ENCODE assay signal across 1 cellular context in the genomic region with DNA sequence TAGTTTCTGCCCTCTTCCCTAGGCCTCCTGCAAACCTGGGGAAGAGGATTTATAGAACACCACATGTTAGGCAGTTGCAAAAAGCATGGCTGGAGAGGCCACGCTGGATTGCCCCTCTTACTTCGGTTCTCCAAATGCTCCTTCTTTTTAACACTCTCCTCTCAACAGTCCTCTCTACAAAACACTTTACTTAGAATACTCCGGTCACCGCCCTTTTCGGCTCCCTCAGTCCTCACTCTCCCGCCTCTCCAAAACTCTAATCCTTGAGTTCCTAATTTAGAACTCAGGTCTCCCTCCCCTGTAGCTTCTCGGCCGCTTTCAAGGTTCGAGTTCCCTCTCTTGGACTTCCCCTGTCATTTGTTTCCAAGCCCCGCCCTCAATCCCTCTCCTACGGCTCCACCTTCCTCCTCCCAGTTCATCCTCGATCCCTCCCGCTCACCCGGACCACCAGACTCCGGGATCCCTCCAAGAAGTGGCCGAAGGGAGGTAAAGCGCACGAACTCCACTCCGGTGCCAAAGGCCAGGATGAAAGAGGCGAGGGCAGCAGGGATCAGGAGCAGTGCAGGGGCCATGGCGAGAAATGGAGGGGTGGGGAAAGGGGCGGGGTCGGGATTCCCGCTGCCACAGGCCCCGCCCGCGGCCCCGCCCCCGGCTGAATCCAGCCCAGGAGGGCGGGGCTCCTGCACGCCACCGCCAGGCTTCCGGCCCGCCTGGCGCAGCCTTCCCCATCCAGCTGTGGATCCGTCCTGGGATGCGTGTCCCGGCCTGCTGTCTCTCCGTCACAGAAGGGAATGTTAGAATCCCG.
A peak's percentile ranks its signal among the peaks of the same experiment; 100 is the strongest.
TF ChIP-seq lines count a peak whose summit lies in the region.

A gene with protein sequence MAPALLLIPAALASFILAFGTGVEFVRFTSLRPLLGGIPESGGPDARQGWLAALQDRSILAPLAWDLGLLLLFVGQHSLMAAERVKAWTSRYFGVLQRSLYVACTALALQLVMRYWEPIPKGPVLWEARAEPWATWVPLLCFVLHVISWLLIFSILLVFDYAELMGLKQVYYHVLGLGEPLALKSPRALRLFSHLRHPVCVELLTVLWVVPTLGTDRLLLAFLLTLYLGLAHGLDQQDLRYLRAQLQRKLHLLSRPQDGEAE (minus strand): TSS at position 582 of the 805 bp plus-strand sequence. CDS start 10 bp downstream, at position 572.

TF ChIP-seq in H1, 55 proteins besides CTCF, POLR2A, EP300 and RAD21 (continues in another document):
- TF ChIP-seq KDM4A (IDR thresholded peaks at IDR 0.05; ENCODE audit: low read depth, low read length, severe bottlenecking), result peak; percentile 66
- TF ChIP-seq CBX8 (IDR thresholded peaks at IDR 0.05; ENCODE audit: borderline replicate concordance, low read depth, low read length), result no peak
- TF ChIP-seq JUND (IDR thresholded peaks at IDR 0.05; ENCODE audit: low read length), result no peak
- TF ChIP-seq GABPA (IDR thresholded peaks at IDR 0.05; ENCODE audit: borderline replicate concordance, insufficient read depth, low read length), result no peak
- no peak for TF ChIP-seq SIX5 (IDR thresholded peaks at IDR 0.05; ENCODE audit: low read depth, low read length)
- TF ChIP-seq JUN (IDR thresholded peaks at IDR 0.05; ENCODE audit: low read depth, low read length), result no peak
- TF ChIP-seq NRF1 (IDR thresholded peaks at IDR 0.05; ENCODE audit: low read depth, low read length), result no peak
- no peak for TF ChIP-seq RFX5 (IDR thresholded peaks at IDR 0.05; ENCODE audit: borderline replicate concordance, low read depth, low read length)
- no peak for TF ChIP-seq SRF (IDR thresholded peaks at IDR 0.05; ENCODE audit: low read depth, low read length)
- TF ChIP-seq TAF1 (IDR thresholded peaks at IDR 0.05; ENCODE audit: low read depth, low read length), result peak; percentile 49; the same call in 1 of the 2 replicates
- TF ChIP-seq, protein P1, sequence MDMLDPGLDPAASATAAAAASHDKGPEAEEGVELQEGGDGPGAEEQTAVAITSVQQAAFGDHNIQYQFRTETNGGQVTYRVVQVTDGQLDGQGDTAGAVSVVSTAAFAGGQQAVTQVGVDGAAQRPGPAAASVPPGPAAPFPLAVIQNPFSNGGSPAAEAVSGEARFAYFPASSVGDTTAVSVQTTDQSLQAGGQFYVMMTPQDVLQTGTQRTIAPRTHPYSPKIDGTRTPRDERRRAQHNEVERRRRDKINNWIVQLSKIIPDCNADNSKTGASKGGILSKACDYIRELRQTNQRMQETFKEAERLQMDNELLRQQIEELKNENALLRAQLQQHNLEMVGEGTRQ (IDR thresholded peaks at IDR 0.05; ENCODE audit: low read length), result no peak
- no peak for TF ChIP-seq CREB1 (IDR thresholded peaks at IDR 0.05)
- TF ChIP-seq RNF2 (IDR thresholded peaks at IDR 0.05; ENCODE audit: borderline replicate concordance, low read depth, low read length, missing control alignments, poor library complexity, severe bottlenecking), result no peak
- TF ChIP-seq RBBP5 (IDR thresholded peaks at IDR 0.05; ENCODE audit: borderline replicate concordance, low read depth, low read length), result no peak
- TF ChIP-seq TCF12 (IDR thresholded peaks at IDR 0.05; ENCODE audit: low read depth, low read length), result no peak
- no peak for TF ChIP-seq FOSL1 (IDR thresholded peaks at IDR 0.05; ENCODE audit: insufficient read depth, low read depth, low read length)
- peak; percentile 50; the same call in 1 of the 2 replicates for TF ChIP-seq TBP (IDR thresholded peaks at IDR 0.05; ENCODE audit: low read depth, low read length)
- peak in 1 of 2 experiments; percentile 82; a peak in 2 of 4 replicates for TF ChIP-seq HDAC2 (IDR thresholded peaks at IDR 0.05; ENCODE audit: borderline replicate concordance in 1 of 2, low read depth in 2 of 2, low read length in 2 of 2)
- TF ChIP-seq CEBPB (IDR thresholded peaks at IDR 0.05; ENCODE audit: low read depth, low read length), result no peak
- TF ChIP-seq KDM5A (IDR thresholded peaks at IDR 0.05; ENCODE audit: low read length), result no peak
- no peak for TF ChIP-seq EGR1 (IDR thresholded peaks at IDR 0.05; ENCODE audit: borderline replicate concordance, low read depth, low read length)
- no peak for TF ChIP-seq SIRT6 (IDR thresholded peaks at IDR 0.05; ENCODE audit: low read length)
- TF ChIP-seq CHD1 (IDR thresholded peaks at IDR 0.05; ENCODE audit: low read depth, low read length), result no peak
- peak; percentile 72; the same call in 1 of the 2 replicates for TF ChIP-seq SP4 (IDR thresholded peaks at IDR 0.05; ENCODE audit: low read length)
- TF ChIP-seq TEAD4 (IDR thresholded peaks at IDR 0.05; ENCODE audit: low read depth, low read length), result no peak
- no peak for TF ChIP-seq KDM1A (IDR thresholded peaks at IDR 0.05; ENCODE audit: borderline replicate concordance, low read length)
- TF ChIP-seq, protein P2, sequence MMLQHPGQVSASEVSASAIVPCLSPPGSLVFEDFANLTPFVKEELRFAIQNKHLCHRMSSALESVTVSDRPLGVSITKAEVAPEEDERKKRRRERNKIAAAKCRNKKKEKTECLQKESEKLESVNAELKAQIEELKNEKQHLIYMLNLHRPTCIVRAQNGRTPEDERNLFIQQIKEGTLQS (IDR thresholded peaks at IDR 0.05; ENCODE audit: insufficient read depth, low read depth, low read length), result no peak
- TF ChIP-seq, protein P3, sequence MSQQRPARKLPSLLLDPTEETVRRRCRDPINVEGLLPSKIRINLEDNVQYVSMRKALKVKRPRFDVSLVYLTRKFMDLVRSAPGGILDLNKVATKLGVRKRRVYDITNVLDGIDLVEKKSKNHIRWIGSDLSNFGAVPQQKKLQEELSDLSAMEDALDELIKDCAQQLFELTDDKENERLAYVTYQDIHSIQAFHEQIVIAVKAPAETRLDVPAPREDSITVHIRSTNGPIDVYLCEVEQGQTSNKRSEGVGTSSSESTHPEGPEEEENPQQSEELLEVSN (IDR thresholded peaks at IDR 0.05), result peak; percentile 20; the same call in 1 of the 2 replicates
- TF ChIP-seq, protein P4, sequence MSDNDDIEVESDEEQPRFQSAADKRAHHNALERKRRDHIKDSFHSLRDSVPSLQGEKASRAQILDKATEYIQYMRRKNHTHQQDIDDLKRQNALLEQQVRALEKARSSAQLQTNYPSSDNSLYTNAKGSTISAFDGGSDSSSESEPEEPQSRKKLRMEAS (IDR thresholded peaks at IDR 0.05), result no peak
- no peak for TF ChIP-seq POU5F1 (IDR thresholded peaks at IDR 0.05; ENCODE audit: low read depth, low read length)
- TF ChIP-seq EZH2 (IDR thresholded peaks at IDR 0.05; ENCODE audit: low read depth, low read length, severe bottlenecking), result no peak
- TF ChIP-seq BRCA1 (IDR thresholded peaks at IDR 0.05; ENCODE audit: low read depth, low read length), result no peak
- peak in 1 of 2 experiments; percentile 94; a peak in 2 of 4 replicates for TF ChIP-seq SIN3A (conservative IDR thresholded peaks at IDR 0.05 in 1 of 2, IDR thresholded peaks at IDR 0.05 in 1 of 2; ENCODE audit: low read depth in 1 of 2, low read length in 2 of 2)
- TF ChIP-seq SUZ12 (IDR thresholded peaks at IDR 0.05; ENCODE audit: low read length), result no peak
- TF ChIP-seq CHD2 (IDR thresholded peaks at IDR 0.05; ENCODE audit: low read length), result no peak
- no peak for TF ChIP-seq HDAC6 (IDR thresholded peaks at IDR 0.05; ENCODE audit: low read depth, low read length)
- TF ChIP-seq MAFK (IDR thresholded peaks at IDR 0.05; ENCODE audit: low read depth, low read length), result no peak
- TF ChIP-seq CTBP2 (IDR thresholded peaks at IDR 0.05; ENCODE audit: borderline replicate concordance, insufficient read depth, insufficient read length, low read length), result peak; percentile 36
- TF ChIP-seq, protein P5, sequence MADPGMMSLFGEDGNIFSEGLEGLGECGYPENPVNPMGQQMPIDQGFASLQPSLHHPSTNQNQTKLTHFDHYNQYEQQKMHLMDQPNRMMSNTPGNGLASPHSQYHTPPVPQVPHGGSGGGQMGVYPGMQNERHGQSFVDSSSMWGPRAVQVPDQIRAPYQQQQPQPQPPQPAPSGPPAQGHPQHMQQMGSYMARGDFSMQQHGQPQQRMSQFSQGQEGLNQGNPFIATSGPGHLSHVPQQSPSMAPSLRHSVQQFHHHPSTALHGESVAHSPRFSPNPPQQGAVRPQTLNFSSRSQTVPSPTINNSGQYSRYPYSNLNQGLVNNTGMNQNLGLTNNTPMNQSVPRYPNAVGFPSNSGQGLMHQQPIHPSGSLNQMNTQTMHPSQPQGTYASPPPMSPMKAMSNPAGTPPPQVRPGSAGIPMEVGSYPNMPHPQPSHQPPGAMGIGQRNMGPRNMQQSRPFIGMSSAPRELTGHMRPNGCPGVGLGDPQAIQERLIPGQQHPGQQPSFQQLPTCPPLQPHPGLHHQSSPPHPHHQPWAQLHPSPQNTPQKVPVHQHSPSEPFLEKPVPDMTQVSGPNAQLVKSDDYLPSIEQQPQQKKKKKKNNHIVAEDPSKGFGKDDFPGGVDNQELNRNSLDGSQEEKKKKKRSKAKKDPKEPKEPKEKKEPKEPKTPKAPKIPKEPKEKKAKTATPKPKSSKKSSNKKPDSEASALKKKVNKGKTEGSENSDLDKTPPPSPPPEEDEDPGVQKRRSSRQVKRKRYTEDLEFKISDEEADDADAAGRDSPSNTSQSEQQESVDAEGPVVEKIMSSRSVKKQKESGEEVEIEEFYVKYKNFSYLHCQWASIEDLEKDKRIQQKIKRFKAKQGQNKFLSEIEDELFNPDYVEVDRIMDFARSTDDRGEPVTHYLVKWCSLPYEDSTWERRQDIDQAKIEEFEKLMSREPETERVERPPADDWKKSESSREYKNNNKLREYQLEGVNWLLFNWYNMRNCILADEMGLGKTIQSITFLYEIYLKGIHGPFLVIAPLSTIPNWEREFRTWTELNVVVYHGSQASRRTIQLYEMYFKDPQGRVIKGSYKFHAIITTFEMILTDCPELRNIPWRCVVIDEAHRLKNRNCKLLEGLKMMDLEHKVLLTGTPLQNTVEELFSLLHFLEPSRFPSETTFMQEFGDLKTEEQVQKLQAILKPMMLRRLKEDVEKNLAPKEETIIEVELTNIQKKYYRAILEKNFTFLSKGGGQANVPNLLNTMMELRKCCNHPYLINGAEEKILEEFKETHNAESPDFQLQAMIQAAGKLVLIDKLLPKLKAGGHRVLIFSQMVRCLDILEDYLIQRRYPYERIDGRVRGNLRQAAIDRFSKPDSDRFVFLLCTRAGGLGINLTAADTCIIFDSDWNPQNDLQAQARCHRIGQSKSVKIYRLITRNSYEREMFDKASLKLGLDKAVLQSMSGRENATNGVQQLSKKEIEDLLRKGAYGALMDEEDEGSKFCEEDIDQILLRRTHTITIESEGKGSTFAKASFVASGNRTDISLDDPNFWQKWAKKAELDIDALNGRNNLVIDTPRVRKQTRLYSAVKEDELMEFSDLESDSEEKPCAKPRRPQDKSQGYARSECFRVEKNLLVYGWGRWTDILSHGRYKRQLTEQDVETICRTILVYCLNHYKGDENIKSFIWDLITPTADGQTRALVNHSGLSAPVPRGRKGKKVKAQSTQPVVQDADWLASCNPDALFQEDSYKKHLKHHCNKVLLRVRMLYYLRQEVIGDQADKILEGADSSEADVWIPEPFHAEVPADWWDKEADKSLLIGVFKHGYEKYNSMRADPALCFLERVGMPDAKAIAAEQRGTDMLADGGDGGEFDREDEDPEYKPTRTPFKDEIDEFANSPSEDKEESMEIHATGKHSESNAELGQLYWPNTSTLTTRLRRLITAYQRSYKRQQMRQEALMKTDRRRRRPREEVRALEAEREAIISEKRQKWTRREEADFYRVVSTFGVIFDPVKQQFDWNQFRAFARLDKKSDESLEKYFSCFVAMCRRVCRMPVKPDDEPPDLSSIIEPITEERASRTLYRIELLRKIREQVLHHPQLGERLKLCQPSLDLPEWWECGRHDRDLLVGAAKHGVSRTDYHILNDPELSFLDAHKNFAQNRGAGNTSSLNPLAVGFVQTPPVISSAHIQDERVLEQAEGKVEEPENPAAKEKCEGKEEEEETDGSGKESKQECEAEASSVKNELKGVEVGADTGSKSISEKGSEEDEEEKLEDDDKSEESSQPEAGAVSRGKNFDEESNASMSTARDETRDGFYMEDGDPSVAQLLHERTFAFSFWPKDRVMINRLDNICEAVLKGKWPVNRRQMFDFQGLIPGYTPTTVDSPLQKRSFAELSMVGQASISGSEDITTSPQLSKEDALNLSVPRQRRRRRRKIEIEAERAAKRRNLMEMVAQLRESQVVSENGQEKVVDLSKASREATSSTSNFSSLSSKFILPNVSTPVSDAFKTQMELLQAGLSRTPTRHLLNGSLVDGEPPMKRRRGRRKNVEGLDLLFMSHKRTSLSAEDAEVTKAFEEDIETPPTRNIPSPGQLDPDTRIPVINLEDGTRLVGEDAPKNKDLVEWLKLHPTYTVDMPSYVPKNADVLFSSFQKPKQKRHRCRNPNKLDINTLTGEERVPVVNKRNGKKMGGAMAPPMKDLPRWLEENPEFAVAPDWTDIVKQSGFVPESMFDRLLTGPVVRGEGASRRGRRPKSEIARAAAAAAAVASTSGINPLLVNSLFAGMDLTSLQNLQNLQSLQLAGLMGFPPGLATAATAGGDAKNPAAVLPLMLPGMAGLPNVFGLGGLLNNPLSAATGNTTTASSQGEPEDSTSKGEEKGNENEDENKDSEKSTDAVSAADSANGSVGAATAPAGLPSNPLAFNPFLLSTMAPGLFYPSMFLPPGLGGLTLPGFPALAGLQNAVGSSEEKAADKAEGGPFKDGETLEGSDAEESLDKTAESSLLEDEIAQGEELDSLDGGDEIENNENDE (IDR thresholded peaks at IDR 0.05; ENCODE audit: insufficient replicate concordance, low read length), result no peak
- TF ChIP-seq NANOG (IDR thresholded peaks at IDR 0.05; ENCODE audit: insufficient read depth, low read depth, low read length, poor library complexity, severe bottlenecking), result no peak
- no peak for TF ChIP-seq GTF2F1 (IDR thresholded peaks at IDR 0.05; ENCODE audit: borderline replicate concordance, low read depth, low read length)
- TF ChIP-seq BCL11A (IDR thresholded peaks at IDR 0.05; ENCODE audit: low read depth in 2 of 2, low read length in 2 of 2), result no peak
- TF ChIP-seq PHF8 (conservative IDR thresholded peaks at IDR 0.05; ENCODE audit: low read depth, low read length), result 0 out of 2 replicates have a peak, but pooled peaks have one; percentile 41
- TF ChIP-seq ZNF274 (IDR thresholded peaks at IDR 0.05; ENCODE audit: borderline replicate concordance, extremely low read depth, low read length), result no peak
- peak; percentile 61; the same call in 1 of the 2 replicates for TF ChIP-seq SP1 (IDR thresholded peaks at IDR 0.05; ENCODE audit: low read depth, low read length)
- no peak for TF ChIP-seq RXRA (IDR thresholded peaks at IDR 0.05; ENCODE audit: insufficient read depth, low read depth, low read length)
- TF ChIP-seq, protein P6, sequence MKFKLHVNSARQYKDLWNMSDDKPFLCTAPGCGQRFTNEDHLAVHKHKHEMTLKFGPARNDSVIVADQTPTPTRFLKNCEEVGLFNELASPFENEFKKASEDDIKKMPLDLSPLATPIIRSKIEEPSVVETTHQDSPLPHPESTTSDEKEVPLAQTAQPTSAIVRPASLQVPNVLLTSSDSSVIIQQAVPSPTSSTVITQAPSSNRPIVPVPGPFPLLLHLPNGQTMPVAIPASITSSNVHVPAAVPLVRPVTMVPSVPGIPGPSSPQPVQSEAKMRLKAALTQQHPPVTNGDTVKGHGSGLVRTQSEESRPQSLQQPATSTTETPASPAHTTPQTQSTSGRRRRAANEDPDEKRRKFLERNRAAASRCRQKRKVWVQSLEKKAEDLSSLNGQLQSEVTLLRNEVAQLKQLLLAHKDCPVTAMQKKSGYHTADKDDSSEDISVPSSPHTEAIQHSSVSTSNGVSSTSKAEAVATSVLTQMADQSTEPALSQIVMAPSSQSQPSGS (IDR thresholded peaks at IDR 0.05; ENCODE audit: low read length), result no peak
- 0 out of 2 replicates have a peak, but pooled peaks have one; percentile 31 for TF ChIP-seq BACH1 (IDR thresholded peaks at IDR 0.05; ENCODE audit: low read length)
- no peak for TF ChIP-seq SP2 (IDR thresholded peaks at IDR 0.05; ENCODE audit: low read length)
- peak; percentile 31; the same call in 1 of the 2 replicates for TF ChIP-seq POLR2AphosphoS5 (IDR thresholded peaks at IDR 0.05; ENCODE audit: low read depth, low read length)
- peak; percentile 56; the same call in 1 of the 2 replicates for TF ChIP-seq YY1 (IDR thresholded peaks at IDR 0.05; ENCODE audit: low read depth, low read length)
